In the genomic region with DNA sequence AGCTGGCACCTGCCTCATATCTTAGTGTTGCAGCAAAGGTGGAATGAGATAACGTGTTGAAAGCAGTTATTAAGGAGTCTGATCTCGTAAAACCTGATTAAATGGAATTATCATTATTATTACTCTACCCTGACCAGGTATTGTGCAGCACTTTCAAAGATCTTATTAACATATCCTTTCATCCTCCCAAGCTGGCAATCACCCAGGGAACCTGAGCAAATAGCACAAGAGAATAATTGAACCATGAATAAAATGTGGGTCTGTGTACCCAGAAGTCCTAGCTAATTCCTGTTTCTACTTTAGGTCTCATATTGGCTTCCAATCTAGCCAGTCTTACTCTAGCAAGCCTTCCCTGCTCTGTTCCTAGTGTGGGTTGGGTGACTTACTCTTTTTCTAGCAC, we compare ENCODE assay signal across 27 cellular contexts.
DNase-seq lines count a peak whose midpoint lies in the region; ATAC-seq and TF ChIP-seq lines count a peak whose summit lies in the region.
"Had no signal": no experiment of that assay in that cellular context is flagged by ENCODE, and none has a peak within 500 bp of the region (broad histone marks: within the 10 kb centered on the region; RNA-seq: fewer than 3 reads in every experiment).

No MANE protein-coding gene starts in this region.

- peak overlapping the region; percentile 21 for H3K27ac ChIP-seq in temporal lobe (ENCODE audit: low read depth, low read length)
- H3K27ac ChIP-seq: foreskin keratinocyte, heart right ventricle, neutrophil, skin epidermis, uterus had no signal

- TF ChIP-seq CTCF in GM20000 (IDR thresholded peaks at IDR 0.05; ENCODE audit: extremely low read depth, missing control alignments), result no peak

- ATAC-seq in GM18517 (IDR thresholded peaks at IDR 0.05; ENCODE audit: unreplicated experiment), result no peak
- ATAC-seq: activated CD8-positive, alpha-beta memory T cell treated with anti-CD3 and anti-CD28 coated beads, Interleukin-2, amount 10 ng/mL, durations not matched to agents 7 days and 5 days; activated T-cell treated with anti-CD3 and anti-CD28 coated beads, Interleukin-2, amount 50 U/mL, for 72 hours; foreskin keratinocyte; heart right ventricle; left colon; PC-3 had no signal

- peak; percentile 43 for DNase-seq in NCI-H345 (lab: John Stamatoyannopoulos, UW)
- DNase-seq in NCI-H345 treated with DMSO at 0.1 percent for 48 hours (lab: John Stamatoyannopoulos, UW; ENCODE audit: unreplicated experiment), result no peak
- DNase-seq in NCI-H1436 treated with DMSO at 0.1 percent for 48 hours (lab: John Stamatoyannopoulos, UW), result peak; percentile 50
- peak; percentile 86 for DNase-seq in NCI-H774 (lab: John Stamatoyannopoulos, UW)
- DNase-seq in activated CD4-positive, CD25-positive, alpha-beta regulatory T cell treated with anti-CD3 and anti-CD28 coated beads, Interleukin-2, amount 50 U/mL, for 72 hours, result no peak
- DNase-seq in GM20000 (ENCODE audit: low spot score), result no peak
- DNase-seq: activated CD4-positive, alpha-beta T cell treated with anti-CD3 and anti-CD28 coated beads, Interleukin-2, amount 10 ng/mL, durations not matched to agents 7 days and 5 days; activated CD8-positive, alpha-beta memory T cell treated with anti-CD3 and anti-CD28 coated beads, Interleukin-2, amount 10 ng/mL, durations not matched to agents 7 days and 5 days; activated naive CD4-positive, alpha-beta T cell treated with anti-CD3 and anti-CD28 coated beads for 36 hours; activated T-cell treated with anti-CD3 and anti-CD28 coated beads, Interleukin-2, amount 50 U/mL, for 72 hours; amniotic stem cell; Caco-2; effector memory CD4-positive, alpha-beta T cell; foreskin keratinocyte; heart right ventricle; left colon; NCI-H187; NCI-H526 treated with DMSO at 0.1 percent for 48 hours; PC-3; Right ventricle myocardium superior; stimulated activated CD4-positive, alpha-beta T cell treated with anti-CD3 and anti-CD28 coated beads, Interleukin-1b, Interleukin-23, amount 100 ng/mL, for 48 hours; substantia nigra; uterus had no signal

Comparison
In these comparisons a context has a peak if more than half of its experiments do, and no peak if none do; other contexts are left out.
1. DNase-seq: peak in NCI-H345 (single experiment), NCI-H1436 treated with DMSO at 0.1 percent for 48 hours (single experiment) and NCI-H774 (single experiment); none in NCI-H345 treated with DMSO at 0.1 percent for 48 hours (single experiment), activated CD4-positive, CD25-positive, alpha-beta regulatory T cell treated with anti-CD3 and anti-CD28 coated beads, Interleukin-2, amount 50 U/mL, for 72 hours (single experiment) and GM20000 (single experiment).